8 cellular contexts compared by ENCODE assay signal in the genomic region with DNA sequence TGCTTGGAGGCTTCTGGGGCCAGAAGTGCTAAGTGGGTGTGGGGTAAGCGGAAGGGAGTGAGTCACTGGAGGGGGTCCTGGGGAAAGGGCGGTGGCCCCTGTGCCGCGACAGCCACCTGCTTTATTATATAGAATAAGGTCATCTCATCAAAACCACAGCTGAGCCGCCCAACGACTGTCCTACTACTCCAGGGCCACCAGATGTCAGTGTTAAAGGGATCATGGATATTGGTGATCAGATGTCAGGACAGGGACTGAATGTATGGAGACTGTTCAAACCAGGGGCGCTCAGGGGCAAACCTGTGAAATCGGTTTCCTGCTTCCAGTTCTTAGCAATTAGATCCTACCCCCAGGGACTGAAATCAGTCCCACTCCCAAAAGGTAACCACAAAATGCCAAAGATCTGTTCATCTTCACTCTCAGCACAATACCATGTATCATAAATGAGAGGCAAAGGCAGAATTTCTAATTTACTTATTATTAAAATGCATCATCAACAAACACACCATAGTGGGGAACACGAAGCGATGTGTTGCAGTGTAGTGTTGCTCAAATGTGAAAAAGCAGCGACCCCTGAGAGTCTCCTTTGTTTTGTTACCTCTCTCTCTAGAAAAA. TPM values are rescaled to one million over a fixed set of nuclear protein-coding genes. Genes with fewer than 3 reads are reported as not detected.
DNase-seq lines count a peak whose midpoint lies in the region; ATAC-seq and TF ChIP-seq lines count a peak whose summit lies in the region.

No MANE protein-coding gene starts in this region.

- H2AFZ ChIP-seq in IMR-90 (replicated peaks; ENCODE audit: low read length, poor library complexity) (no peak overlapping the region), parathyroid adenoma (no peak overlapping the region)

- H3K9ac ChIP-seq in IMR-90 (ENCODE audit: low read depth, low read length) (no peak overlapping the region), parathyroid adenoma (no peak overlapping the region)

- H3K14ac ChIP-seq in IMR-90 (replicated peaks; ENCODE audit: low read depth, low read length): no peak overlapping the region

- H4K20me1 ChIP-seq in IMR-90 (ENCODE audit: insufficient read depth, low read length): peaks cover 4% of the 10 kb centered on the region; the same call in 1 of the 2 replicates

- TF ChIP-seq CTCF in IMR-90 (conservative IDR thresholded peaks at IDR 0.05; ENCODE audit: low read depth, low read length) (peak; percentile 32; the same call in 1 of the 2 replicates), esophagus squamous epithelium (IDR thresholded peaks at IDR 0.05) (peak in 5 of 6 experiments; percentile 20 to 59 (median 41)), parathyroid adenoma (IDR thresholded peaks at IDR 0.05) (peak; percentile 15)

- no peak overlapping the region for H3K4ac ChIP-seq in IMR-90 (ENCODE audit: low read depth, low read length)

- peak overlapping the region; percentile 59 for H2AK9ac ChIP-seq in IMR-90 (replicated peaks; ENCODE audit: low read depth, low read length, poor library complexity)

- no peak overlapping the region for H3K23ac ChIP-seq in IMR-90 (ENCODE audit: low read depth, low read length)

- H3K4me3 ChIP-seq in IMR-90 (ENCODE audit: insufficient read depth, low read depth, low read length) (no peak overlapping the region), esophagus squamous epithelium (no peak overlapping the region), parathyroid adenoma (ENCODE audit: low read depth, low read length) (no peak overlapping the region)

- intact Hi-C loops in IMR-90 (cut with micrococcal nuclease): no loop called here
- intact Hi-C loops in esophagus squamous epithelium (cut with DNase I): loop anchor here (10.0 kb wide), 1 partner anchor 192 kb away; no protein-coding TSS in a partner anchor

- peak; percentile 33; the same call in 1 of the 2 replicates for TF ChIP-seq RAD21 in IMR-90 (IDR thresholded peaks at IDR 0.05; ENCODE audit: low read length)

- no peaks in the 10 kb centered on the region for H3K79me1 ChIP-seq in IMR-90 (ENCODE audit: low read depth in 1 of 2, low read length in 2 of 2)

- TF ChIP-seq POLR2A in IMR-90 (IDR thresholded peaks at IDR 0.05; ENCODE audit: low read depth, low read length) (no peak), esophagus squamous epithelium (IDR thresholded peaks at IDR 0.05) (no peak)

- no peak overlapping the region for H2BK15ac ChIP-seq in IMR-90 (ENCODE audit: low read depth, low read length)

- H3K56ac ChIP-seq in IMR-90 (ENCODE audit: extremely low read depth, insufficient read depth, low read length): no peak overlapping the region

- no peak overlapping the region for H2BK120ac ChIP-seq in IMR-90 (ENCODE audit: low read depth, low read length)

- peaks cover 22% of the 10 kb centered on the region for H3K9me1 ChIP-seq in IMR-90 (ENCODE audit: insufficient read depth, low read length)

- DNase-seq in SIG-M5 treated with dmso at 0.1 percent for 504 hours (lab: John Stamatoyannopoulos, UW; ENCODE audit: unreplicated experiment): peak; percentile 75
- no peak for DNase-seq in SIG-M5 (lab: John Stamatoyannopoulos, UW)
- DNase-seq in IMR-90: peak; percentile 10
- peak; percentile 73 for DNase-seq in SHP77 treated with DMSO at 0.1 percent for 48 hours (lab: John Stamatoyannopoulos, UW)
- DNase-seq in esophagus squamous epithelium (lab: John Stamatoyannopoulos, UW): no peak

- no peak overlapping the region for H3K27ac ChIP-seq in IMR-90 (ENCODE audit: insufficient read depth, low read length)
- no peak overlapping the region for H3K27ac ChIP-seq in esophagus squamous epithelium
- H3K27ac ChIP-seq in parathyroid adenoma: no peak overlapping the region

- H3K27me3 ChIP-seq in IMR-90 (ENCODE audit: control insufficient read depth, insufficient read depth, low read length) (no peaks in the 10 kb centered on the region), esophagus squamous epithelium (no peaks in the 10 kb centered on the region), parathyroid adenoma (ENCODE audit: control insufficient read depth, insufficient read depth, low read length) (no peaks in the 10 kb centered on the region)

- no peaks in the 10 kb centered on the region for H3K79me2 ChIP-seq in parathyroid adenoma

- H2BK5ac ChIP-seq in IMR-90 (ENCODE audit: low read depth, low read length, poor library complexity, severe bottlenecking): no peak overlapping the region

- H3K4me1 ChIP-seq in IMR-90 (ENCODE audit: control insufficient read depth, insufficient read depth, low read length): peaks cover 15% of the 10 kb centered on the region
- peaks cover 8 to 34% (median 9%) of the 10 kb centered on the region in 3 donors for H3K4me1 ChIP-seq in esophagus squamous epithelium
- no peaks in the 10 kb centered on the region for H3K4me1 ChIP-seq in parathyroid adenoma

- H4K8ac ChIP-seq in IMR-90 (ENCODE audit: low read depth in 2 of 2, low read length in 2 of 2): no peak overlapping the region

- POLR2A ChIA-PET in IMR-90 (lab: Charles Lee; ENCODE audit: unreplicated experiment): no interaction called here

- H4K5ac ChIP-seq in IMR-90 (ENCODE audit: low read depth, low read length): no peak overlapping the region

- no CpG with 5 or more reads among the region's 11 CpGs for WGBS in IMR-90 (ENCODE audit: extremely low coverage in 2 of 2, insufficient read length in 1 of 2), 2 experiments
- 45 to 58% methylated on average over 10 to 11 of the region's 11 CpGs for WGBS in esophagus squamous epithelium, 2 donors

- no peak overlapping the region for H4K91ac ChIP-seq in IMR-90 (ENCODE audit: insufficient read depth, low read depth, low read length)

- no peak for ATAC-seq in IMR-90 (ENCODE audit: low read depth)
- no peak for ATAC-seq in HG03442 (IDR thresholded peaks at IDR 0.05; ENCODE audit: unreplicated experiment)
- no peak for ATAC-seq in GM21447 (IDR thresholded peaks at IDR 0.05; ENCODE audit: unreplicated experiment)

- dilution Hi-C loops in IMR-90 (cut with HindIII; ENCODE audit: low sequenced_read_pairs, unreplicated experiment): no loop called here

- no peak overlapping the region for H2BK20ac ChIP-seq in IMR-90 (ENCODE audit: low read depth, low read length)

- H3K36me3 ChIP-seq in IMR-90 (ENCODE audit: control insufficient read depth, insufficient read depth, low read length) (peaks cover 1% of the 10 kb centered on the region; the same call in 1 of the 2 replicates), esophagus squamous epithelium (no peaks in the 10 kb centered on the region), parathyroid adenoma (ENCODE audit: control insufficient read depth, insufficient read depth, low read length) (no peaks in the 10 kb centered on the region)

- H3K4me2 ChIP-seq in IMR-90 (ENCODE audit: low read depth, low read length) (no peak overlapping the region), parathyroid adenoma (ENCODE audit: low read length) (no peak overlapping the region)

- H2AK5ac ChIP-seq in IMR-90 (ENCODE audit: low read depth, low read length): no peak overlapping the region

- in situ Hi-C loops in IMR-90 (cut with MboI; ENCODE audit: low sequenced_read_pairs): loop anchor here (25.0 kb wide), 2 partner anchors 1260 to 1410 kb away; partner anchors contain the start of gene RNASEH2B

- CTCF ChIA-PET in IMR-90 (lab: Yijun Ruan, JAX): no interaction called here

- H3K18ac ChIP-seq in IMR-90 (ENCODE audit: low read depth, low read length): no peak overlapping the region

- BruUV-seq in IMR-90 (replicated peaks; lab: Mats Ljungman, UMichigan): no TSS peak

- H3K9me3 ChIP-seq in IMR-90 (ENCODE audit: control insufficient read depth, insufficient read depth, low read length): no peaks in the 10 kb centered on the region
- no peaks in the 10 kb centered on the region for H3K9me3 ChIP-seq in esophagus squamous epithelium
- no peaks in the 10 kb centered on the region for H3K9me3 ChIP-seq in parathyroid adenoma (ENCODE audit: control insufficient read depth, low read length)

TF ChIP-seq in IMR-90, 13 proteins besides CTCF, POLR2A, EP300 and RAD21 (continues in another document):
- no peak for TF ChIP-seq MAZ (IDR thresholded peaks at IDR 0.05; ENCODE audit: borderline replicate concordance, low read depth, low read length)
- TF ChIP-seq NFE2L2 (IDR thresholded peaks at IDR 0.05; ENCODE audit: low read depth, low read length): no peak
- no peak for TF ChIP-seq FOS (IDR thresholded peaks at IDR 0.05; ENCODE audit: low read depth, low read length)
- no peak for TF ChIP-seq MAFK (IDR thresholded peaks at IDR 0.05; ENCODE audit: low read depth, low read length)
- no peak for TF ChIP-seq BHLHE40 (IDR thresholded peaks at IDR 0.05; ENCODE audit: low read depth, low read length)
- no peak for TF ChIP-seq RCOR1 (IDR thresholded peaks at IDR 0.05; ENCODE audit: insufficient replicate concordance, low read length)
- no peak for TF ChIP-seq ELK1 (IDR thresholded peaks at IDR 0.05; ENCODE audit: borderline replicate concordance, low read depth, low read length)
- TF ChIP-seq SMC3 (IDR thresholded peaks at IDR 0.05; ENCODE audit: low read depth, low read length): no peak
- no peak for TF ChIP-seq MXI1 (IDR thresholded peaks at IDR 0.05; ENCODE audit: borderline replicate concordance, low read depth, low read length)

RNA-seq across cellular contexts. Expression of gene ARL11, which starts 24.5 kb away (rescaled TPM):
- total RNA-seq in IMR-90 (2012; rRNA removed) (not detected in 2 replicates), esophagus squamous epithelium (1 to 10 TPM in 1 of 4 donors, under 1 TPM in 3; 0.22 to 1.9 (median 0.95) TPM)
- polyA plus RNA-seq in IMR-90 (2012; rRNA removed): not detected in 2 replicates
- not detected in 2 replicates for polyA plus RNA-seq in IMR-90 (2012; cell fraction: cytosol; rRNA removed)
- polyA plus RNA-seq in IMR-90 (2012; cell fraction: nucleus; rRNA removed; ENCODE audit: low replicate concordance): not detected in 2 replicates

RNA-seq across cellular contexts. Expression of gene EBPL, which starts 38.5 kb away (rescaled TPM):
- 57.9 and 78.6 TPM in 2 replicates for total RNA-seq in IMR-90 (2012; rRNA removed)
- 65.3 and 71.1 TPM in 2 replicates for polyA plus RNA-seq in IMR-90 (2012; rRNA removed)
- polyA plus RNA-seq in IMR-90 (2012; cell fraction: cytosol; rRNA removed): 69.8 and 135 TPM in 2 replicates
- 30.9 and 44.7 TPM in 2 replicates for polyA plus RNA-seq in IMR-90 (2012; cell fraction: nucleus; rRNA removed; ENCODE audit: low replicate concordance)
- 100 to 1,000 TPM; 117 to 146 (median 127) TPM for total RNA-seq in esophagus squamous epithelium

Comparison
In these comparisons a context has a peak if more than half of its experiments do, and no peak if none do; other contexts are left out.
1. DNase-seq: peak in SIG-M5 treated with dmso at 0.1 percent for 504 hours (single experiment), IMR-90 (single experiment) and SHP77 treated with DMSO at 0.1 percent for 48 hours (single experiment); none in SIG-M5 (single experiment) and esophagus squamous epithelium (single experiment).
2. Peak in every context shown above with its lines, with median percentiles within 50 percentile points of each other: CTCF ChIP-seq.